Comparison of ENCODE assay signal across 11 cellular contexts in genomic region chr6:119240257-119241123, GRCh38.
A peak's percentile ranks its signal among the peaks of the same experiment; 100 is the strongest.
DNase-seq lines count a peak whose midpoint lies in the region; ATAC-seq and TF ChIP-seq lines count a peak whose summit lies in the region.
"Had no signal": no experiment of that assay in that cellular context is flagged by ENCODE, and none has a peak within 500 bp of the region (broad histone marks: within the 10 kb centered on the region; RNA-seq: fewer than 3 reads in every experiment).

No MANE protein-coding gene starts in this region.

- H3K9me2 ChIP-seq in GM23338 (ENCODE audit: insufficient read depth) = no peaks in the 10 kb centered on the region

- H3K4me1 Mint-ChIP-seq in GM23338 = peaks cover 21% of the 10 kb centered on the region
- H3K4me1 Mint-ChIP-seq in chondrocyte (ENCODE audit: low read depth) = no peaks in the 10 kb centered on the region

- no peaks in the 10 kb centered on the region for H4K20me1 ChIP-seq in GM23338 (replicated peaks; ENCODE audit: insufficient read depth)
- H4K20me1 ChIP-seq: BLaER1 had no signal

- H3K36me3 Mint-ChIP-seq in GM23338 (ENCODE audit: low read depth) = peaks cover 4% of the 10 kb centered on the region; the same call in 2 of the 3 replicates
- H3K36me3 Mint-ChIP-seq in chondrocyte (ENCODE audit: low read depth) = peaks cover 5% of the 10 kb centered on the region

- peak overlapping the region; percentile 72; the same call in 1 of the 2 replicates for H3K27ac ChIP-seq in GM23338 (ENCODE audit: low read depth)
- H3K27ac ChIP-seq in HUES48 (ENCODE audit: low read depth, low read length) = peak overlapping the region; percentile 63
- H3K27ac ChIP-seq: BLaER1, ovary had no signal

- peak; percentile 59 for ATAC-seq in GM18511 (IDR thresholded peaks at IDR 0.05; ENCODE audit: unreplicated experiment)
- ATAC-seq in GM23338 = peak; percentile 89

- H3K4me3 ChIP-seq in GM23338 = no peak overlapping the region
- H3K4me3 ChIP-seq in HUES48 (ENCODE audit: low read depth, low read length) = no peak overlapping the region
- H3K4me3 ChIP-seq: BLaER1, ovary had no signal

- TF ChIP-seq CTCF in GM23338 (conservative IDR thresholded peaks at IDR 0.05; ENCODE audit: low read depth in 2 of 2) = no peak
- no peak for TF ChIP-seq CTCF in chondrocyte (IDR thresholded peaks at IDR 0.05)

- H3K36me3 ChIP-seq in GM23338 (ENCODE audit: insufficient read depth) (no peaks in the 10 kb centered on the region), HUES48 (ENCODE audit: control insufficient read depth, insufficient read depth, low read length) (no peaks in the 10 kb centered on the region)
- H3K36me3 ChIP-seq: BLaER1, ovary had no signal

- DNase-seq in GM23338 (ENCODE audit: low spot score) (peak; percentile 69), iPS-NIHi7 (ENCODE audit: extremely low spot score) (peak; percentile 22), hippocampal formation (lab: John Stamatoyannopoulos, UW) (no peak), chondrocyte (ENCODE audit: low spot score) (no peak), COR-L47 (lab: John Stamatoyannopoulos, UW) (no peak)
- no peak for DNase-seq in NK-92 treated with Interleukin-12 subunit alpha and Interleukin-12 subunit beta, amount 100 ng/mL, for 24 hours (lab: John Stamatoyannopoulos, UW)
- DNase-seq: NCI-H2081 treated with DMSO at 0.1 percent for 48 hours had no signal

- H3F3A ChIP-seq in GM23338 (replicated peaks; ENCODE audit: low read depth) = no peaks in the 10 kb centered on the region

- H3K27me3 Mint-ChIP-seq in GM23338 (ENCODE audit: insufficient read depth, low read depth, poor library complexity) = no peaks in the 10 kb centered on the region
- peaks cover 3% of the 10 kb centered on the region for H3K27me3 Mint-ChIP-seq in chondrocyte (ENCODE audit: low read depth)

- H3K9me3 ChIP-seq in HUES48 (ENCODE audit: control insufficient read depth, insufficient read depth, low read length) = no peaks in the 10 kb centered on the region
- H3K9me3 ChIP-seq: ovary had no signal

- no peaks in the 10 kb centered on the region for H3K27me3 ChIP-seq in GM23338 (ENCODE audit: insufficient read depth)
- no peaks in the 10 kb centered on the region for H3K27me3 ChIP-seq in HUES48 (ENCODE audit: control insufficient read depth, insufficient read depth, low read length)
- H3K27me3 ChIP-seq: BLaER1, ovary had no signal

- H3K79me2 ChIP-seq in GM23338 (replicated peaks; ENCODE audit: insufficient read depth) = no peaks in the 10 kb centered on the region

- H3K4me3 Mint-ChIP-seq in GM23338 = no peak overlapping the region
- H3K4me3 Mint-ChIP-seq in chondrocyte (ENCODE audit: unreplicated experiment) = no peak overlapping the region

- H3K4me1 ChIP-seq in GM23338 (ENCODE audit: insufficient read depth) (peaks cover 24% of the 10 kb centered on the region), HUES48 (ENCODE audit: control insufficient read depth, insufficient read depth, low read length) (peaks cover 18% of the 10 kb centered on the region)
- H3K4me1 ChIP-seq: BLaER1 had no signal

- H3K27ac Mint-ChIP-seq in GM23338 (peak overlapping the region; percentile 89), chondrocyte (ENCODE audit: unreplicated experiment) (no peak overlapping the region)

- H3K9me3 Mint-ChIP-seq in GM23338 = peaks cover 5% of the 10 kb centered on the region
- H3K9me3 Mint-ChIP-seq in chondrocyte (ENCODE audit: low read depth) = peaks cover 4% of the 10 kb centered on the region

- no peak overlapping the region for H2AFZ ChIP-seq in GM23338

- peak overlapping the region; percentile 37; the same call in 1 of the 2 replicates for H3K4me2 ChIP-seq in GM23338
- H3K4me2 ChIP-seq: BLaER1 had no signal

- peak overlapping the region; percentile 2; the same call in 1 of the 2 replicates for H3K9ac ChIP-seq in HUES48 (ENCODE audit: low read depth, low read length)
- H3K9ac ChIP-seq: BLaER1 had no signal

TF ChIP-seq in GM23338, 12 proteins besides CTCF, POLR2A, EP300 and RAD21:
- TF ChIP-seq STAT1 (IDR thresholded peaks at IDR 0.05; ENCODE audit: unreplicated experiment) = no peak
- no peak for TF ChIP-seq CREB1 (CRISPR knock-in tag; IDR thresholded peaks at IDR 0.05; ENCODE audit: low read depth)
- peak; percentile 61 for TF ChIP-seq ZNF462 (CRISPR knock-in tag; IDR thresholded peaks at IDR 0.05)

Comparison
In these comparisons a context has a peak if more than half of its experiments do, and no peak if none do; other contexts are left out.
1. DNase-seq: peak in GM23338 (single experiment) and iPS-NIHi7 (single experiment); none in NK-92 treated with Interleukin-12 subunit alpha and Interleukin-12 subunit beta, amount 100 ng/mL, for 24 hours (single experiment), hippocampal formation (0 of 2), chondrocyte (single experiment) and COR-L47 (single experiment).